ENCODE assay signal across 16 cellular contexts in the genomic region with DNA sequence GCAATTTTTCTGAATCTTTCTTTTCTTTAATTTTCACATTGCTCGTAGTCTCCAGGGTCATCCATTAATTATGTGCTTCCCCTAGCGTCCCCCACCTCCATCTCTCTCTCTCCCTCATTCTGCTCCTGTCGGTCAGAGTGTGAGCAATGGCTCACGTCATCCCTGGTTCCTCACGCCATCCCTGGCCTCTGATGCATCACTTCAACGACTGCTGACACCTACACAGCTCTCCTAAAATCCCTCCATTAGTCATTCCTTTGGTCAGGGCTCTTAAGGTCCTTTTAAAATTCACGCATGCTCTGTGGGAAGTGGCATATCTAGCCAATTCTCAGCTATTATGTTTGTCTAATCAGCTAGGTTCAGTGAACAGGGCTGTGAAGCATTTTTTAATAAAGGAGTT. TPM values are rescaled to one million over a fixed set of nuclear protein-coding genes. Genes with fewer than 3 reads are reported as not detected.
"Had no signal": no experiment of that assay in that cellular context is flagged by ENCODE, and none has a peak within 500 bp of the region (broad histone marks: within the 10 kb centered on the region; RNA-seq: fewer than 3 reads in every experiment).

No MANE protein-coding gene starts in this region.

- H3K9me3 ChIP-seq: body of pancreas, colonic mucosa, neutrophil, sigmoid colon, spleen had no signal

- H2AFZ ChIP-seq: parathyroid adenoma had no signal

- DNase-seq: activated CD4-positive, alpha-beta T cell treated with anti-CD3 and anti-CD28 coated beads for 1 hour; activated CD4-positive, alpha-beta T cell treated with anti-CD3 and anti-CD28 coated beads, Interleukin-2, amount 50 U/mL, for 4 hours; activated naive CD4-positive, alpha-beta T cell treated with anti-CD3 and anti-CD28 coated beads for 36 hours; activated naive CD8-positive, alpha-beta T cell treated with anti-CD3 and anti-CD28 coated beads, Interleukin-2, amount 50 U/mL, for 24 hours; activated T-cell treated with anti-CD3 and anti-CD28 coated beads for 4 hours; body of pancreas; central memory CD4-positive, alpha-beta T cell; colonic mucosa; kidney glomerular epithelial cell; mesendoderm; natural killer cell; sigmoid colon; spleen had no signal

- H3K79me2 ChIP-seq: parathyroid adenoma had no signal

- H3K27me3 ChIP-seq: body of pancreas, colonic mucosa, neutrophil, sigmoid colon had no signal

- H3K9ac ChIP-seq: parathyroid adenoma had no signal

- H3K4me3 ChIP-seq: body of pancreas, colonic mucosa, sigmoid colon, spleen had no signal

- H3K27ac ChIP-seq: body of pancreas, colonic mucosa, neutrophil, parathyroid adenoma, sigmoid colon, spleen, VCaP had no signal

- H3K36me3 ChIP-seq: colonic mucosa, neutrophil, sigmoid colon, spleen had no signal

- H3K4me1 ChIP-seq: body of pancreas, colonic mucosa, parathyroid adenoma, sigmoid colon, spleen had no signal

RNA-seq across cellular contexts. Expression of a gene that starts 32.3 kb away (rescaled TPM):
- total RNA-seq: activated naive CD4-positive, alpha-beta T cell treated with anti-CD3 and anti-CD28 coated beads for 36 hours; natural killer cell had no signal
